In genomic region chr6:150293423-150294280, GRCh38 we compare ENCODE assay signal across 14 cellular contexts.
DNase-seq lines count a peak whose midpoint lies in the region; ATAC-seq, FAIRE-seq and TF ChIP-seq lines count a peak whose summit lies in the region.
"Had no signal": no experiment of that assay in that cellular context is flagged by ENCODE, and none has a peak within 500 bp of the region (broad histone marks: within the 10 kb centered on the region; RNA-seq: fewer than 3 reads in every experiment).

No MANE protein-coding gene starts in this region.

- in situ Hi-C loops in SK-MEL-5 (cut with HindIII; ENCODE audit: low pct_unique_long_range_greater_than_20kb, low sequenced_read_pairs), result no loop called here

- peak; percentile 19 to 41 for ATAC-seq in stimulated activated naive B cell treated with anti-CD40 and anti-IgM and Interleukin-4, amounts not matched to agents 10 μg/mL and 1 μg/mL and 100 μg/mL, for 72 hours (replicated peaks)
- ATAC-seq in stimulated activated naive CD8-positive, alpha-beta T cell treated with anti-CD3 and anti-CD28 coated beads, Interleukin-15, amount 100 ng/mL, for 72 hours, result no peak
- ATAC-seq: naive thymus-derived CD8-positive, alpha-beta T cell had no signal

- H3K4me1 ChIP-seq in testis, result no peaks in the 10 kb centered on the region
- H3K4me1 ChIP-seq: adrenal gland, upper lobe of left lung had no signal

- FAIRE-seq in urothelium cell line (lab: Jason Lieb, UNC), result no peak

- intact Hi-C loops in activated CD4-positive, alpha-beta T cell treated with anti-CD3 and anti-CD28 coated beads, Interleukin-2, amount 10 ng/mL, durations not matched to agents 24 days and 14 days (cut with micrococcal nuclease), result no loop called here
- intact Hi-C loops in testis (cut with DNase I; ENCODE audit: low total_unique reads), result no loop called here

- no peak for TF ChIP-seq POLR2A in testis (IDR thresholded peaks at IDR 0.05)

- no peaks in the 10 kb centered on the region for H3K36me3 ChIP-seq in testis (ENCODE audit: low read depth, missing control alignments)
- H3K36me3 ChIP-seq: adrenal gland, upper lobe of left lung had no signal

- H3K9me3 ChIP-seq in testis, result no peaks in the 10 kb centered on the region

- no peak overlapping the region for H3K4me3 Mint-ChIP-seq in activated CD4-positive, alpha-beta T cell treated with anti-CD3 and anti-CD28 coated beads, Interleukin-2, amount 10 ng/mL, durations not matched to agents 24 days and 14 days
- H3K4me3 Mint-ChIP-seq in stimulated activated naive B cell treated with anti-CD40 and anti-IgM and Interleukin-4, amounts not matched to agents 10 μg/mL and 1 μg/mL and 100 μg/mL, for 72 hours, result no peak overlapping the region
- no peak overlapping the region for H3K4me3 Mint-ChIP-seq in stimulated activated naive CD8-positive, alpha-beta T cell treated with anti-CD3 and anti-CD28 coated beads, Interleukin-15, amount 100 ng/mL, for 72 hours
- H3K4me3 Mint-ChIP-seq: naive thymus-derived CD8-positive, alpha-beta T cell had no signal

- 71 to 76% methylated on average over 2 of the region's 2 CpGs for WGBS in testis, 2 donors

- H3K4me1 Mint-ChIP-seq in activated CD4-positive, alpha-beta T cell treated with anti-CD3 and anti-CD28 coated beads, Interleukin-2, amount 10 ng/mL, durations not matched to agents 24 days and 14 days, result peaks cover 1% of the 10 kb centered on the region
- H3K4me1 Mint-ChIP-seq in stimulated activated naive B cell treated with anti-CD40 and anti-IgM and Interleukin-4, amounts not matched to agents 10 μg/mL and 1 μg/mL and 100 μg/mL, for 72 hours, result peaks cover 0 to 4% of the 10 kb centered on the region in 2 donors
- no peaks in the 10 kb centered on the region for H3K4me1 Mint-ChIP-seq in stimulated activated naive CD8-positive, alpha-beta T cell treated with anti-CD3 and anti-CD28 coated beads, Interleukin-15, amount 100 ng/mL, for 72 hours
- H3K4me1 Mint-ChIP-seq: naive thymus-derived CD8-positive, alpha-beta T cell had no signal

- no peak overlapping the region for H3K4me3 ChIP-seq in testis
- H3K4me3 ChIP-seq: adrenal gland, upper lobe of left lung had no signal

- peak; percentile 5 for DNase-seq in activated CD4-positive, alpha-beta T cell treated with anti-CD3 and anti-CD28 coated beads for 48 hours
- DNase-seq in activated CD4-positive, alpha-beta T cell treated with anti-CD3 and anti-CD28 coated beads, Interleukin-2, amount 10 ng/mL, durations not matched to agents 24 days and 14 days, result no peak
- peak; percentile 34 for DNase-seq in SK-MEL-5 (ENCODE audit: low read depth, low spot score)
- DNase-seq in fibroblast of peridontal ligament (ENCODE audit: extremely low read depth), result peak; percentile 47
- DNase-seq in stimulated activated naive B cell treated with anti-CD40 and anti-IgM and Interleukin-4, amounts not matched to agents 10 μg/mL and 1 μg/mL and 100 μg/mL, for 72 hours, result no peak
- DNase-seq in testis, result no peak
- no peak for DNase-seq in stimulated activated naive CD8-positive, alpha-beta T cell treated with anti-CD3 and anti-CD28 coated beads, Interleukin-15, amount 100 ng/mL, for 72 hours
- no peak for DNase-seq in urothelium cell line (ENCODE audit: low spot score)
- DNase-seq: activated CD4-positive, alpha-beta T cell treated with anti-CD3 and anti-CD28 coated beads for 4 hours; naive thymus-derived CD8-positive, alpha-beta T cell; NCI-H1048; stimulated activated CD4-positive, alpha-beta T cell treated with anti-CD3 and anti-CD28 coated beads, Interleukin-4, amount 100 ng/mL, for 4 hours had no signal

- peaks cover 5% of the 10 kb centered on the region for H3K27me3 Mint-ChIP-seq in activated CD4-positive, alpha-beta T cell treated with anti-CD3 and anti-CD28 coated beads, Interleukin-2, amount 10 ng/mL, durations not matched to agents 24 days and 14 days
- H3K27me3 Mint-ChIP-seq in stimulated activated naive B cell treated with anti-CD40 and anti-IgM and Interleukin-4, amounts not matched to agents 10 μg/mL and 1 μg/mL and 100 μg/mL, for 72 hours, result peaks cover 21 to 33% of the 10 kb centered on the region in 2 donors
- H3K27me3 Mint-ChIP-seq in stimulated activated naive CD8-positive, alpha-beta T cell treated with anti-CD3 and anti-CD28 coated beads, Interleukin-15, amount 100 ng/mL, for 72 hours, result peaks cover 31% of the 10 kb centered on the region

- no peak overlapping the region for H3K27ac Mint-ChIP-seq in activated CD4-positive, alpha-beta T cell treated with anti-CD3 and anti-CD28 coated beads, Interleukin-2, amount 10 ng/mL, durations not matched to agents 24 days and 14 days
- no peak overlapping the region for H3K27ac Mint-ChIP-seq in stimulated activated naive B cell treated with anti-CD40 and anti-IgM and Interleukin-4, amounts not matched to agents 10 μg/mL and 1 μg/mL and 100 μg/mL, for 72 hours
- H3K27ac Mint-ChIP-seq in stimulated activated naive CD8-positive, alpha-beta T cell treated with anti-CD3 and anti-CD28 coated beads, Interleukin-15, amount 100 ng/mL, for 72 hours, result no peak overlapping the region
- H3K27ac Mint-ChIP-seq: naive thymus-derived CD8-positive, alpha-beta T cell had no signal

- no peaks in the 10 kb centered on the region for H3K27me3 ChIP-seq in testis
- H3K27me3 ChIP-seq: adrenal gland, upper lobe of left lung had no signal

- H3K36me3 Mint-ChIP-seq in activated CD4-positive, alpha-beta T cell treated with anti-CD3 and anti-CD28 coated beads, Interleukin-2, amount 10 ng/mL, durations not matched to agents 24 days and 14 days (ENCODE audit: low read depth), result no peaks in the 10 kb centered on the region
- H3K36me3 Mint-ChIP-seq in stimulated activated naive B cell treated with anti-CD40 and anti-IgM and Interleukin-4, amounts not matched to agents 10 μg/mL and 1 μg/mL and 100 μg/mL, for 72 hours, result peaks cover 7 to 10% of the 10 kb centered on the region in 2 donors

- no peak overlapping the region for H3K27ac ChIP-seq in testis
- H3K27ac ChIP-seq: adrenal gland, upper lobe of left lung had no signal

- H3K9me3 Mint-ChIP-seq in activated CD4-positive, alpha-beta T cell treated with anti-CD3 and anti-CD28 coated beads, Interleukin-2, amount 10 ng/mL, durations not matched to agents 24 days and 14 days, result peaks cover 4% of the 10 kb centered on the region
- peaks cover 12 to 14% of the 10 kb centered on the region in 2 donors for H3K9me3 Mint-ChIP-seq in stimulated activated naive B cell treated with anti-CD40 and anti-IgM and Interleukin-4, amounts not matched to agents 10 μg/mL and 1 μg/mL and 100 μg/mL, for 72 hours
- H3K9me3 Mint-ChIP-seq in stimulated activated naive CD8-positive, alpha-beta T cell treated with anti-CD3 and anti-CD28 coated beads, Interleukin-15, amount 100 ng/mL, for 72 hours, result peaks cover 9 to 18% of the 10 kb centered on the region in 2 donors

- TF ChIP-seq CTCF in testis (IDR thresholded peaks at IDR 0.05), result no peak

Comparison
In these comparisons a context has a peak if more than half of its experiments do, and no peak if none do; other contexts are left out.
1. DNase-seq: peak in activated CD4-positive, alpha-beta T cell treated with anti-CD3 and anti-CD28 coated beads for 48 hours (single experiment), SK-MEL-5 (single experiment) and fibroblast of peridontal ligament (single experiment); none in activated CD4-positive, alpha-beta T cell treated with anti-CD3 and anti-CD28 coated beads, Interleukin-2, amount 10 ng/mL, durations not matched to agents 24 days and 14 days (single experiment), stimulated activated naive B cell treated with anti-CD40 and anti-IgM and Interleukin-4, amounts not matched to agents 10 μg/mL and 1 μg/mL and 100 μg/mL, for 72 hours (single experiment), testis (single experiment), stimulated activated naive CD8-positive, alpha-beta T cell treated with anti-CD3 and anti-CD28 coated beads, Interleukin-15, amount 100 ng/mL, for 72 hours (0 of 2) and urothelium cell line (single experiment).